Comparison of ENCODE assay signal across 8 cellular contexts in genomic region chr3:100492059-100492809, GRCh38.
DNase-seq lines count a peak whose midpoint lies in the region; TF ChIP-seq lines count a peak whose summit lies in the region.

A gene with protein sequence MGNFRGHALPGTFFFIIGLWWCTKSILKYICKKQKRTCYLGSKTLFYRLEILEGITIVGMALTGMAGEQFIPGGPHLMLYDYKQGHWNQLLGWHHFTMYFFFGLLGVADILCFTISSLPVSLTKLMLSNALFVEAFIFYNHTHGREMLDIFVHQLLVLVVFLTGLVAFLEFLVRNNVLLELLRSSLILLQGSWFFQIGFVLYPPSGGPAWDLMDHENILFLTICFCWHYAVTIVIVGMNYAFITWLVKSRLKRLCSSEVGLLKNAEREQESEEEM (plus strand): TSS chr3:100492619. CDS start chr3:100555212, 62,593 bp downstream.

- TF ChIP-seq CTCF in GM20000 (IDR thresholded peaks at IDR 0.05; ENCODE audit: extremely low read depth, missing control alignments): no peak

- DNase-seq in CMK (ENCODE audit: low read depth) (peak; percentile 71), GM20000 (ENCODE audit: low spot score) (peak; percentile 95), HS-27A (ENCODE audit: low read depth) (peak; percentile 82), NOMO-1 (lab: John Stamatoyannopoulos, UW; ENCODE audit: unreplicated experiment in 2 of 2) (peak; percentile 68 to 81), epidermal melanocyte (ENCODE audit: insufficient read length, low spot score) (peak; percentile 97), midbrain (lab: John Stamatoyannopoulos, UW) (peak; percentile 94)
- peak; percentile 92 for DNase-seq in activated CD8-positive, alpha-beta memory T cell treated with anti-CD3 and anti-CD28 coated beads, Interleukin-2, amount 50 U/mL, for 48 hours
- peak; percentile 48 to 56 for DNase-seq in stimulated activated CD8-positive, alpha-beta memory T cell treated with anti-CD3 and anti-CD28 coated beads, Interleukin-15, amount 100 ng/mL, for 4 hours (ENCODE audit: low read depth in 2 of 2)

Comparison
In these comparisons a context has a peak if more than half of its experiments do, and no peak if none do; other contexts are left out.
1. Peak in every context shown above with its lines: DNase-seq.